In the genomic region with DNA sequence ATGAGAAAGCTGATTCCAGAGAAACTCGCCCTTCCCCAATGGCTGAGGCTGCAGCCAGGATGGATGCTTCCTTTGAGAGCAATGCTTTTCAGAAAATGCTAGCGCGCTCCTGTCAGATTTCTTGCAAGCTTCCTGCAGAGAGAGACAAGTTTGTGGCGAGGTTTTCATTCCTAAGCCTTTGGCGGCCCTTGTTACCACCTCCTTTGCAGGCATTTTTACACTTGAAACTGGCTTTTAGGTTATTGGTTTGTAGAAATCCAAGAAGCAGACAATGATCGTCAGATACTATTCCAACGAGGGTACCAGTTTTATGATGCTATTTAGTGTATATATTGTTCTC, we compare ENCODE assay signal across 9 cellular contexts. TPM values are rescaled to one million over a fixed set of nuclear protein-coding genes. Genes with fewer than 3 reads are reported as not detected.
DNase-seq lines count a peak whose midpoint lies in the region; ATAC-seq and TF ChIP-seq lines count a peak whose summit lies in the region.
"Had no signal": no experiment of that assay in that cellular context is flagged by ENCODE, and none has a peak within 500 bp of the region (broad histone marks: within the 10 kb centered on the region; RNA-seq: fewer than 3 reads in every experiment).

No MANE protein-coding gene starts in this region.

- no peak overlapping the region for H3K27ac Mint-ChIP-seq in activated naive CD4-positive, alpha-beta T cell treated with anti-CD3 and anti-CD28 coated beads, Interleukin-2, amount 50 U/mL, for 24 hours

- H3K9ac ChIP-seq in adipocyte (ENCODE audit: low read length): no peak overlapping the region

- H3K27ac ChIP-seq in lower lobe of right lung: no peak overlapping the region
- H3K27ac ChIP-seq in tibial artery: no peak overlapping the region
- H3K27ac ChIP-seq: pancreas had no signal

- DNase-seq in activated naive CD4-positive, alpha-beta T cell treated with Interleukin-2 at 50 U/mL for 16 hours: no peak
- DNase-seq in adipocyte (ENCODE audit: low read depth) (no peak), lower lobe of right lung (no peak), tibial artery (no peak), hippocampal formation (lab: John Stamatoyannopoulos, UW) (no peak), D341Med (ENCODE audit: low spot score) (no peak), posterior vena cava (ENCODE audit: low spot score) (no peak)

- H3K9me3 ChIP-seq in adipocyte (ENCODE audit: control insufficient read depth, low read length) (no peaks in the 10 kb centered on the region), lower lobe of right lung (no peaks in the 10 kb centered on the region), tibial artery (no peaks in the 10 kb centered on the region)
- H3K9me3 ChIP-seq: pancreas had no signal

- no peaks in the 10 kb centered on the region for H3K36me3 ChIP-seq in adipocyte (ENCODE audit: control insufficient read depth, insufficient read depth, low read length, severe bottlenecking)
- H3K36me3 ChIP-seq in lower lobe of right lung: no peaks in the 10 kb centered on the region
- no peaks in the 10 kb centered on the region for H3K36me3 ChIP-seq in tibial artery
- H3K36me3 ChIP-seq: pancreas had no signal

- ATAC-seq in lower lobe of right lung: no peak

- H3K4me1 ChIP-seq in adipocyte (ENCODE audit: control insufficient read depth, insufficient read depth, low read length) (peaks cover 31% of the 10 kb centered on the region), lower lobe of right lung (peaks cover 20% of the 10 kb centered on the region), tibial artery (peaks cover 0 to 32% (median 24%) of the 10 kb centered on the region in 4 donors)
- H3K4me1 ChIP-seq: pancreas had no signal

- peak overlapping the region; percentile 62 for H3K4me3 ChIP-seq in adipocyte (ENCODE audit: low read length)
- H3K4me3 ChIP-seq in lower lobe of right lung: peak overlapping the region; percentile 44
- H3K4me3 ChIP-seq in tibial artery: peak overlapping the region; percentile 41 to 55

- H3K27me3 ChIP-seq in adipocyte (replicated peaks; ENCODE audit: control insufficient read depth, insufficient read depth, low read length): peaks cover 23% of the 10 kb centered on the region
- H3K27me3 ChIP-seq in lower lobe of right lung (ENCODE audit: low read depth): peaks cover 52% of the 10 kb centered on the region
- peaks cover 0 to 30% of the 10 kb centered on the region in 2 donors for H3K27me3 ChIP-seq in tibial artery

- H3K4me3 Mint-ChIP-seq in activated naive CD4-positive, alpha-beta T cell treated with anti-CD3 and anti-CD28 coated beads, Interleukin-2, amount 50 U/mL, for 24 hours: peak overlapping the region; percentile 55

- TF ChIP-seq CTCF in lower lobe of right lung (IDR thresholded peaks at IDR 0.05) (no peak), tibial artery (IDR thresholded peaks at IDR 0.05) (no peak)

- intact Hi-C loops in lower lobe of right lung (cut with DNase I): loop anchor here (10.0 kb wide), 1 partner anchor 484 kb away; no protein-coding TSS in a partner anchor
- intact Hi-C loops in tibial artery (cut with DNase I; ENCODE audit: low total_unique reads): loop anchor here (5.0 kb wide), 1 partner anchor 292 kb away; no protein-coding TSS in a partner anchor
- intact Hi-C loops in posterior vena cava (cut with DNase I): loop anchor here in 1 of 2 donors (5.0 kb wide), 2 partner anchors 292 to 487 kb away; no protein-coding TSS in a partner anchor

- H3K9me3 Mint-ChIP-seq in activated naive CD4-positive, alpha-beta T cell treated with anti-CD3 and anti-CD28 coated beads, Interleukin-2, amount 50 U/mL, for 24 hours: no peaks in the 10 kb centered on the region

- peaks cover 63% of the 10 kb centered on the region for H3K27me3 Mint-ChIP-seq in activated naive CD4-positive, alpha-beta T cell treated with anti-CD3 and anti-CD28 coated beads, Interleukin-2, amount 50 U/mL, for 24 hours

- H3K36me3 Mint-ChIP-seq in activated naive CD4-positive, alpha-beta T cell treated with anti-CD3 and anti-CD28 coated beads, Interleukin-2, amount 50 U/mL, for 24 hours: no peaks in the 10 kb centered on the region

- peaks cover 13% of the 10 kb centered on the region for H3K4me1 Mint-ChIP-seq in activated naive CD4-positive, alpha-beta T cell treated with anti-CD3 and anti-CD28 coated beads, Interleukin-2, amount 50 U/mL, for 24 hours

RNA-seq across cellular contexts. Expression of a gene that starts 1.1 kb away (rescaled TPM):
- total RNA-seq in lower lobe of right lung (0.44 TPM), posterior vena cava (1 to 10 TPM; 2.8 to 5.1 TPM)
